In the genomic region with DNA sequence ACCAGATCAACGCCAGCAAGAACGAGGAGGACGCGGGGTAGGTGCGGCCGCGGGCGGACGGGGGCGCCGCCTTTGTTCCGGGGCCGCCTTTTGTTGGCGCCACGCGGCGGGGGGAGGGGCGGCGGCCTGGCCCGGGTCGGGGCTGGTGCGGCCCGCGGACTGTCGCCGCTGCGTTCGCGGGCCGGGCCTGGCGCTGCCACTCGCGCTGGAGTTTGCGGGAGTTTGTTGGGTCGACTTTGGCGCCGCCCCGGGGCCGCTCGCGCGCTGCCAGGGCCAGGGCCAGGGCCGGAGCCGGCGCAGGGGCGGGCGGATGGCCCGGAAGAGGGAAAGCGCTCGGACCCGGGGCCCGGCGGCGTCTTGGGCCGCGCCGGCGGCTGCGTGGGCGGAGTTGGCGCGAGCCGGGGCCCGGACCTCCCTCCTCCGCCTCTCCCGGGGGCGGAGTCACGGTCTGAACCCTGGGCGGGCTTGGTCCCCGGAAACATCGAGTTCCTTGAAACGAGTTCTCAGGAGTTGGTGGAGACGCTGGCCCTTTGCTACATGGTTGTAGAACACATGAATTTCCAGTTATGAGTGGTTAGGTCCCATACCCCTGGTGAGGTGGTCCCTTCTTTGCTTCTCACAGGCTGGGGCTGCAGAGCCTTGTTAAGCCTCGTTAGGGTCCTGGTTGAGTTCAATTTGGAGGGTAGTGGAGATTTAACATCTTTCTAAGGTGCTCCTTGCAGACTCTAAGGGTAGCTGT, we compare ENCODE assay signal across 1 cellular context.
TF ChIP-seq lines count a peak whose summit lies in the region.

No MANE protein-coding gene starts in this region.

TF ChIP-seq in HEK293, 187 proteins besides CTCF, POLR2A, EP300 and RAD21 (continued from another document):
- TF ChIP-seq, protein P1, sequence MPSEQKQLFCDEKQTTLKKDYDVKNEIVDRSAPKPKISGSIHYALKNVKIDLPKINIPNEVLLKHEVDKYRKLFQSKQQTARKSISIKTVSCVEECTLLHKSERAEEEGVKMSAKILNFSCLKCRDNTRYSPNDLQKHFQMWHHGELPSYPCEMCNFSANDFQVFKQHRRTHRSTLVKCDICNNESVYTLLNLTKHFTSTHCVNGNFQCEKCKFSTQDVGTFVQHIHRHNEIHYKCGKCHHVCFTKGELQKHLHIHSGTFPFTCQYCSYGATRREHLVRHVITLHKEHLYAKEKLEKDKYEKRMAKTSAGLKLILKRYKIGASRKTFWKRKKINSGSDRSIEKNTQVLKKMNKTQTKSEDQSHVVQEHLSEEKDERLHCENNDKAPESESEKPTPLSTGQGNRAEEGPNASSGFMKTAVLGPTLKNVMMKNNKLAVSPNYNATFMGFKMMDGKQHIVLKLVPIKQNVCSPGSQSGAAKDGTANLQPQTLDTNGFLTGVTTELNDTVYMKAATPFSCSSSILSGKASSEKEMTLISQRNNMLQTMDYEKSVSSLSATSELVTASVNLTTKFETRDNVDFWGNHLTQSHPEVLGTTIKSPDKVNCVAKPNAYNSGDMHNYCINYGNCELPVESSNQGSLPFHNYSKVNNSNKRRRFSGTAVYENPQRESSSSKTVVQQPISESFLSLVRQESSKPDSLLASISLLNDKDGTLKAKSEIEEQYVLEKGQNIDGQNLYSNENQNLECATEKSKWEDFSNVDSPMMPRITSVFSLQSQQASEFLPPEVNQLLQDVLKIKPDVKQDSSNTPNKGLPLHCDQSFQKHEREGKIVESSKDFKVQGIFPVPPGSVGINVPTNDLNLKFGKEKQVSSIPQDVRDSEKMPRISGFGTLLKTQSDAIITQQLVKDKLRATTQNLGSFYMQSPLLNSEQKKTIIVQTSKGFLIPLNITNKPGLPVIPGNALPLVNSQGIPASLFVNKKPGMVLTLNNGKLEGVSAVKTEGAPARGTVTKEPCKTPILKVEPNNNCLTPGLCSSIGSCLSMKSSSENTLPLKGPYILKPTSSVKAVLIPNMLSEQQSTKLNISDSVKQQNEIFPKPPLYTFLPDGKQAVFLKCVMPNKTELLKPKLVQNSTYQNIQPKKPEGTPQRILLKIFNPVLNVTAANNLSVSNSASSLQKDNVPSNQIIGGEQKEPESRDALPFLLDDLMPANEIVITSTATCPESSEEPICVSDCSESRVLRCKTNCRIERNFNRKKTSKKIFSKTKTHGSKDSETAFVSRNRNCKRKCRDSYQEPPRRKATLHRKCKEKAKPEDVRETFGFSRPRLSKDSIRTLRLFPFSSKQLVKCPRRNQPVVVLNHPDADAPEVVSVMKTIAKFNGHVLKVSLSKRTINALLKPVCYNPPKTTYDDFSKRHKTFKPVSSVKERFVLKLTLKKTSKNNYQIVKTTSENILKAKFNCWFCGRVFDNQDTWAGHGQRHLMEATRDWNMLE (tag by site-specific recombination; conservative IDR thresholded peaks at IDR 0.05; ENCODE audit: low read depth), result no peak
- TF ChIP-seq ZFHX2 (tag by site-specific recombination; conservative IDR thresholded peaks at IDR 0.05), result peak; percentile 80
- no peak for TF ChIP-seq YY1 (tag by site-specific recombination; IDR thresholded peaks at IDR 0.05)
- TF ChIP-seq ZNF223 (tag by site-specific recombination; IDR thresholded peaks at IDR 0.05), result no peak
- TF ChIP-seq, protein P2, sequence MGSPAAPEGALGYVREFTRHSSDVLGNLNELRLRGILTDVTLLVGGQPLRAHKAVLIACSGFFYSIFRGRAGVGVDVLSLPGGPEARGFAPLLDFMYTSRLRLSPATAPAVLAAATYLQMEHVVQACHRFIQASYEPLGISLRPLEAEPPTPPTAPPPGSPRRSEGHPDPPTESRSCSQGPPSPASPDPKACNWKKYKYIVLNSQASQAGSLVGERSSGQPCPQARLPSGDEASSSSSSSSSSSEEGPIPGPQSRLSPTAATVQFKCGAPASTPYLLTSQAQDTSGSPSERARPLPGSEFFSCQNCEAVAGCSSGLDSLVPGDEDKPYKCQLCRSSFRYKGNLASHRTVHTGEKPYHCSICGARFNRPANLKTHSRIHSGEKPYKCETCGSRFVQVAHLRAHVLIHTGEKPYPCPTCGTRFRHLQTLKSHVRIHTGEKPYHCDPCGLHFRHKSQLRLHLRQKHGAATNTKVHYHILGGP (tag by site-specific recombination; IDR thresholded peaks at IDR 0.05), result no peak
- 0 out of 2 replicates have a peak, but pooled peaks have one; percentile 39 for TF ChIP-seq ZFP37 (tag by site-specific recombination; IDR thresholded peaks at IDR 0.05)
- no peak for TF ChIP-seq ZNF2 (tag by site-specific recombination; IDR thresholded peaks at IDR 0.05)
